ENCODE assay signal across 15 cellular contexts in genomic region chr6:106396426-106397220, GRCh38. TPM values are rescaled to one million over a fixed set of nuclear protein-coding genes. Genes with fewer than 3 reads are reported as not detected.
DNase-seq lines count a peak whose midpoint lies in the region; ATAC-seq, FAIRE-seq and TF ChIP-seq lines count a peak whose summit lies in the region.
"Had no signal": no experiment of that assay in that cellular context is flagged by ENCODE, and none has a peak within 500 bp of the region (broad histone marks: within the 10 kb centered on the region; RNA-seq: fewer than 3 reads in every experiment).

No MANE protein-coding gene starts in this region.

- H3K9ac ChIP-seq in PC-3 (ENCODE audit: low read length) = no peak overlapping the region
- H3K9ac ChIP-seq in K562 (ENCODE audit: insufficient read depth in 1 of 2, low read depth in 2 of 2, low read length in 2 of 2) = no peak overlapping the region

- no peaks in the 10 kb centered on the region for H3K79me2 ChIP-seq in PC-3 (ENCODE audit: low read length)
- no peaks in the 10 kb centered on the region for H3K79me2 ChIP-seq in K562 (ENCODE audit: control insufficient read depth, insufficient read depth, low read length)

- no peak for TF ChIP-seq EP300 in K562 (IDR thresholded peaks at IDR 0.05; ENCODE audit: low read length)

- ATAC-seq in PC-3 (no peak), K562 (no peak)
- ATAC-seq: A549 had no signal

- BruUV-seq in PC-3 (replicated peaks; lab: Mats Ljungman, UMichigan) (no TSS peak), K562 (replicated peaks; lab: Mats Ljungman, UMichigan) (no TSS peak)

- H3K4me1 ChIP-seq in PC-3 (ENCODE audit: insufficient read depth, low read length) (peaks cover 4% of the 10 kb centered on the region), K562 (replicated peaks in 1 of 2; ENCODE audit: control insufficient read depth in 2 of 2, insufficient read depth in 2 of 2, low read length in 2 of 2) (no peaks in the 10 kb centered on the region), esophagus squamous epithelium (peaks cover 0 to 71% (median 5%) of the 10 kb centered on the region in 3 donors)
- H3K4me1 ChIP-seq: A549, BE2C had no signal

- no peaks in the 10 kb centered on the region for H4K20me1 ChIP-seq in PC-3 (ENCODE audit: low read length)
- no peaks in the 10 kb centered on the region for H4K20me1 ChIP-seq in K562 (replicated peaks; ENCODE audit: control insufficient read depth, insufficient read depth, low read length)

- TF ChIP-seq POLR2A in K562 (conservative IDR thresholded peaks at IDR 0.05) (no peak), esophagus squamous epithelium (IDR thresholded peaks at IDR 0.05) (no peak)

- H3F3A ChIP-seq in PC-3 (ENCODE audit: low read length, unreplicated experiment) = no peaks in the 10 kb centered on the region

- H3K9me1 ChIP-seq in K562 (ENCODE audit: control insufficient read depth, insufficient read depth, low read length) = no peaks in the 10 kb centered on the region

- peak; percentile 43 for DNase-seq in PC-3
- no peak for DNase-seq in K562 (ENCODE audit: extremely low read depth in 1 of 4, low spot score in 3 of 4)
- no peak for DNase-seq in esophagus squamous epithelium (lab: John Stamatoyannopoulos, UW)
- no peak for DNase-seq in COLO668 (lab: John Stamatoyannopoulos, UW; ENCODE audit: unreplicated experiment)
- no peak for DNase-seq in DMS79 treated with DMSO at 0.1 percent for 48 hours (lab: John Stamatoyannopoulos, UW)
- DNase-seq in NCI-H345 (lab: John Stamatoyannopoulos, UW) = no peak
- DNase-seq: BE2C; CD4-positive, alpha-beta memory T cell; COR-L47; GF-D8; HCEC 1CT had no signal

- no peak for TF ChIP-seq CTCF in PC-3 (conservative IDR thresholded peaks at IDR 0.05; ENCODE audit: low read depth, low read length)
- no peak for TF ChIP-seq CTCF in K562 (IDR thresholded peaks at IDR 0.05 in 2 of 3, conservative IDR thresholded peaks at IDR 0.05 in 1 of 3; ENCODE audit: insufficient read depth in 2 of 3, low read depth in 1 of 3, low read length in 3 of 3)
- TF ChIP-seq CTCF in esophagus squamous epithelium (IDR thresholded peaks at IDR 0.05) = no peak

- H3K4me3 ChIP-seq in PC-3 (ENCODE audit: low read length) = no peak overlapping the region
- H3K4me3 ChIP-seq in K562 = no peak overlapping the region
- H3K4me3 ChIP-seq in esophagus squamous epithelium = no peak overlapping the region
- H3K4me3 ChIP-seq: A549 had no signal

- no peaks in the 10 kb centered on the region for H3K9me3 ChIP-seq in PC-3 (ENCODE audit: low read length)
- H3K9me3 ChIP-seq in K562 (replicated peaks; ENCODE audit: control insufficient read depth, insufficient read depth, low read depth, low read length) = no peaks in the 10 kb centered on the region
- H3K9me3 ChIP-seq in esophagus squamous epithelium = no peaks in the 10 kb centered on the region
- H3K9me3 ChIP-seq: A549, BE2C had no signal

- no peak overlapping the region for H3K27ac ChIP-seq in PC-3 (ENCODE audit: low read length)
- no peak overlapping the region for H3K27ac ChIP-seq in K562 (ENCODE audit: extremely low read depth, low read depth, low read length)
- H3K27ac ChIP-seq in esophagus squamous epithelium = peak overlapping the region in 3 of 4 donors; percentile 49 to 80 (median 75)
- H3K27ac ChIP-seq: A549, C4-2B, HL-60 had no signal

- WGBS in K562 (ENCODE audit: insufficient coverage, low coverage, missing lambda C conversion rate) = under 1% methylated on average over 7 of the region's 7 CpGs
- 80 to 90% methylated on average over 7 of the region's 7 CpGs for WGBS in esophagus squamous epithelium, 2 donors

- CTCF ChIA-PET in PC-3 (lab: Charles Lee) (no interaction called here), K562 (lab: Yijun Ruan, JAX; ENCODE audit: low intra/inter-chr PET ratio) (no interaction called here)

- no peaks in the 10 kb centered on the region for H3K36me3 ChIP-seq in PC-3 (ENCODE audit: low read depth, low read length)
- H3K36me3 ChIP-seq in K562 (ENCODE audit: control insufficient read depth, insufficient read depth, low read length) = no peaks in the 10 kb centered on the region
- H3K36me3 ChIP-seq in esophagus squamous epithelium = peaks cover 0 to 16% (median 0%) of the 10 kb centered on the region in 3 donors
- H3K36me3 ChIP-seq: BE2C had no signal

- intact Hi-C loops in PC-3 (cut with micrococcal nuclease) (no loop called here), K562 (cut with micrococcal nuclease) (no loop called here), esophagus squamous epithelium (cut with DNase I) (no loop called here)

- FAIRE-seq in K562 (lab: Jason Lieb, UNC) = no peak
- FAIRE-seq: A549, GM18507 had no signal

- no peaks in the 10 kb centered on the region for H3K9me2 ChIP-seq in PC-3 (replicated peaks; ENCODE audit: low read length)

- H2AFZ ChIP-seq in PC-3 (ENCODE audit: low read length) (no peak overlapping the region), K562 (ENCODE audit: low read depth, low read length) (no peak overlapping the region)

- H3K4me2 ChIP-seq in PC-3 (ENCODE audit: low read length) = no peak overlapping the region
- no peak overlapping the region for H3K4me2 ChIP-seq in K562 (ENCODE audit: insufficient read depth, low read length)
- H3K4me2 ChIP-seq: A549 had no signal

- in situ Hi-C loops in K562 (cut with MboI) = no loop called here

- H3K27me3 ChIP-seq in PC-3 (ENCODE audit: low read length) = no peaks in the 10 kb centered on the region
- H3K27me3 ChIP-seq in K562 (ENCODE audit: control insufficient read depth in 2 of 2, insufficient read depth in 2 of 2, low read length in 2 of 2) = peaks cover 0 to 15% of the 10 kb centered on the region in 2 experiments; a peak in 3 of 5 replicates
- no peaks in the 10 kb centered on the region for H3K27me3 ChIP-seq in esophagus squamous epithelium

- no peak for TF ChIP-seq RAD21 in K562 (CRISPR knock-in tag; conservative IDR thresholded peaks at IDR 0.05 in 1 of 2, IDR thresholded peaks at IDR 0.05 in 1 of 2)

- POLR2A ChIA-PET in PC-3 (lab: Charles Lee; ENCODE audit: unreplicated experiment) = no interaction called here
- POLR2A ChIA-PET in K562 (lab: Yijun Ruan, JAX) = no interaction called here

TF ChIP-seq in K562, 482 proteins besides CTCF, POLR2A, EP300 and RAD21:
- peak; percentile 54; the same call in 1 of the 2 replicates for TF ChIP-seq ATF3 (IDR thresholded peaks at IDR 0.05)
- TF ChIP-seq ATF3 (CRISPR knock-in tag; conservative IDR thresholded peaks at IDR 0.05) = no peak
- no peak for TF ChIP-seq USF2 (CRISPR knock-in tag; IDR thresholded peaks at IDR 0.05)
- TF ChIP-seq NFRKB (IDR thresholded peaks at IDR 0.05; ENCODE audit: low read depth) = no peak
- TF ChIP-seq ATF7 (IDR thresholded peaks at IDR 0.05) = peak; percentile 22; the same call in 1 of the 2 replicates

RNA-seq across cellular contexts. Expression of gene CRYBG1, which starts 36.1 kb away (rescaled TPM):
- total RNA-seq in PC-3 (2014; rRNA removed) = 19.9 and 22.2 TPM in 2 replicates
- not detected in 2 replicates for total RNA-seq in K562 (2011; cell fraction: chromatin; rRNA removed; ENCODE audit: low replicate concordance)
- not detected in 2 replicates for total RNA-seq in K562 (2011; cell fraction: nucleolus; rRNA removed)
- total RNA-seq in K562 (2011; cell fraction: nucleoplasm; rRNA removed) = 0.08 TPM in 1 of 2 replicates, not detected in the other
- total RNA-seq in K562 (2014; rRNA removed) = 0.23 and 0.29 TPM in 2 replicates
- total RNA-seq in K562 (2014; rRNA removed; fragmentation: Illumina TruSeq; extraction: Trizol) = 0.13 and 0.22 TPM in 2 replicates
- 0.47 and 0.83 TPM in 2 replicates for total RNA-seq in K562 (2015; rRNA removed; fragmentation: Illumina TruSeq; extraction: Trizol)
- total RNA-seq in K562 (2021) = 0.18 and 0.33 TPM in 2 replicates
- 0.05 and 0.11 TPM in 2 replicates for polyA plus RNA-seq in K562 (2011; rRNA removed)
- polyA plus RNA-seq in K562 (2011; cell fraction: cytosol; rRNA removed) = under 0.01 and 0.03 TPM in 2 replicates
- 0.03 TPM in 2 replicates for polyA plus RNA-seq in K562 (2011; cell fraction: nucleus; rRNA removed)
- polyA plus RNA-seq in K562 (2012) = 0.12 and 0.15 TPM in 2 replicates
- polyA plus RNA-seq in K562 (2014; fragmentation: Illumina TruSeq; extraction: Trizol) = 0.10 TPM in 2 replicates
- polyA plus RNA-seq in K562 (2014; fragmentation: Nextera tagmentation; extraction: Ambion mirVana) = under 1 TPM; 0.07 to 0.08 TPM
- polyA plus RNA-seq in K562 (2014; rRNA removed) = 0.04 and 0.11 TPM in 2 replicates
- polyA minus RNA-seq in K562 (2011; rRNA and poly(A)+ RNA removed) = 0.07 and 0.12 TPM in 2 replicates
- polyA minus RNA-seq in K562 (2011; cell fraction: cytosol; rRNA and poly(A)+ RNA removed) = not detected in 2 replicates
- polyA minus RNA-seq in K562 (2011; cell fraction: nucleus; rRNA and poly(A)+ RNA removed) = 0.11 and 0.13 TPM in 2 replicates
- total RNA-seq in esophagus squamous epithelium = 100 to 1,000 TPM; 119 to 185 (median 153) TPM

Comparison
In these comparisons a context has a peak if more than half of its experiments do, and no peak if none do; other contexts are left out.
1. H3K27ac ChIP-seq: peak in esophagus squamous epithelium (3 of 4); none in PC-3 (single experiment) and K562 (single experiment).
2. RNA of gene CRYBG1, which starts 36.1 kb away (total RNA-seq): 119 to 185 TPM in esophagus squamous epithelium and 19.9 to 22.2 TPM in PC-3; 0.08 to 0.83 TPM in K562; every median in the first group is over 10 times any median in the second.